Comparison of ENCODE assay signal across 13 cellular contexts in the genomic region with DNA sequence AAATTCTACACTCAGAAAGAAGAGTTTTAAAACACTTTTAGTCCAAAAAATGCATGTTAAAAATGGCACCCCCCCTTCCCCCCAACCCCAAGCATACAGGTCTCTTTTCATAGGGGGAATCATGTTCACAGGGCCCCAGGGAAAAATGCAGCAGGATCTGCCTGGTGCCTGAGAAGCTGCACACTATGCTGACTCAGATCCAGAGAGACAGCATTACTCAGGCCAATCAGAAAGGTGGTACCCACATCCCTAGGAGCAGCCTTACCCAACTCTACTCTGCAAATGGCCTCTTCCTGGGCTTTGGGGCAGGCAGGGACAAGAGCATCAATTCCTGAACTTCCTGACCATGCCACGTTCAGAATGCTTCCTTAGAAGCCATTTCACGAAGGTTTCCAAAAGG.
DNase-seq lines count a peak whose midpoint lies in the region; ATAC-seq and TF ChIP-seq lines count a peak whose summit lies in the region.
"Had no signal": no experiment of that assay in that cellular context is flagged by ENCODE, and none has a peak within 500 bp of the region (broad histone marks: within the 10 kb centered on the region; RNA-seq: fewer than 3 reads in every experiment).

No MANE protein-coding gene starts in this region.

- H3K27ac Mint-ChIP-seq in activated T-cell treated with anti-CD3 and anti-CD28 coated beads, Interleukin-2, amount 50 U/mL, for 72 hours, result no peak overlapping the region
- H3K27ac Mint-ChIP-seq in activated T-cell treated with anti-CD3 and anti-CD28 coated beads, Interleukin-2, amount 50 U/mL, for 24 hours, result no peak overlapping the region
- no peak overlapping the region for H3K27ac Mint-ChIP-seq in activated naive CD8-positive, alpha-beta T cell treated with anti-CD3 and anti-CD28 coated beads, Interleukin-2, amount 50 U/mL, for 24 hours
- H3K27ac Mint-ChIP-seq in stimulated activated effector memory CD8-positive, alpha-beta T cell treated with anti-CD3 and anti-CD28 coated beads, Interleukin-12 subunit alpha, Interleukin-12 subunit beta, amount 100 ng/mL, for 72 hours, result peak overlapping the region; percentile 21

- H3K9me3 Mint-ChIP-seq in activated T-cell treated with anti-CD3 and anti-CD28 coated beads, Interleukin-2, amount 50 U/mL, for 72 hours, result no peaks in the 10 kb centered on the region
- H3K9me3 Mint-ChIP-seq in activated T-cell treated with anti-CD3 and anti-CD28 coated beads, Interleukin-2, amount 50 U/mL, for 24 hours, result no peaks in the 10 kb centered on the region
- no peaks in the 10 kb centered on the region for H3K9me3 Mint-ChIP-seq in activated naive CD8-positive, alpha-beta T cell treated with anti-CD3 and anti-CD28 coated beads, Interleukin-2, amount 50 U/mL, for 24 hours
- peaks cover 2% of the 10 kb centered on the region for H3K9me3 Mint-ChIP-seq in stimulated activated effector memory CD8-positive, alpha-beta T cell treated with anti-CD3 and anti-CD28 coated beads, Interleukin-12 subunit alpha, Interleukin-12 subunit beta, amount 100 ng/mL, for 72 hours

- no peak overlapping the region for H3K4me3 ChIP-seq in MG63
- H3K4me3 ChIP-seq in ovary, result no peak overlapping the region
- H3K4me3 ChIP-seq: cardiac muscle cell, testis had no signal

- peaks cover 66% of the 10 kb centered on the region for H3K4me1 Mint-ChIP-seq in activated T-cell treated with anti-CD3 and anti-CD28 coated beads, Interleukin-2, amount 50 U/mL, for 72 hours (ENCODE audit: low read depth)
- peaks cover 65% of the 10 kb centered on the region for H3K4me1 Mint-ChIP-seq in activated T-cell treated with anti-CD3 and anti-CD28 coated beads, Interleukin-2, amount 50 U/mL, for 24 hours (ENCODE audit: low read depth)
- H3K4me1 Mint-ChIP-seq in activated naive CD8-positive, alpha-beta T cell treated with anti-CD3 and anti-CD28 coated beads, Interleukin-2, amount 50 U/mL, for 24 hours, result peaks cover 66% of the 10 kb centered on the region
- H3K4me1 Mint-ChIP-seq in stimulated activated effector memory CD8-positive, alpha-beta T cell treated with anti-CD3 and anti-CD28 coated beads, Interleukin-12 subunit alpha, Interleukin-12 subunit beta, amount 100 ng/mL, for 72 hours, result peaks cover 59% of the 10 kb centered on the region

- H3K36me3 ChIP-seq in MG63, result no peaks in the 10 kb centered on the region
- H3K36me3 ChIP-seq in ovary, result no peaks in the 10 kb centered on the region
- H3K36me3 ChIP-seq: cardiac muscle cell had no signal

- no peak for TF ChIP-seq EP300 in ovary (IDR thresholded peaks at IDR 0.05)

- no peaks in the 10 kb centered on the region for H3K9me3 ChIP-seq in MG63
- H3K9me3 ChIP-seq in ovary, result no peaks in the 10 kb centered on the region
- H3K9me3 ChIP-seq: testis had no signal

- peak; percentile 91 to 92 for ATAC-seq in activated T-cell treated with anti-CD3 and anti-CD28 coated beads, Interleukin-2, amount 50 U/mL, for 72 hours (replicated peaks in 1 of 2)
- ATAC-seq in activated naive CD8-positive, alpha-beta T cell treated with anti-CD3 and anti-CD28 coated beads, Interleukin-2, amount 50 U/mL, for 24 hours, result peak; percentile 88
- ATAC-seq in stimulated activated effector memory CD8-positive, alpha-beta T cell treated with anti-CD3 and anti-CD28 coated beads, Interleukin-12 subunit alpha, Interleukin-12 subunit beta, amount 100 ng/mL, for 72 hours, result peak; percentile 90
- ATAC-seq in GM21528 (IDR thresholded peaks at IDR 0.05; ENCODE audit: low FRiP score, unreplicated experiment) (no peak), HG03342 (IDR thresholded peaks at IDR 0.05; ENCODE audit: unreplicated experiment) (no peak)

- H3K27me3 ChIP-seq in MG63 (no peaks in the 10 kb centered on the region), ovary (no peaks in the 10 kb centered on the region)
- H3K27me3 ChIP-seq: cardiac muscle cell, testis had no signal

- no peaks in the 10 kb centered on the region for H3K27me3 Mint-ChIP-seq in activated T-cell treated with anti-CD3 and anti-CD28 coated beads, Interleukin-2, amount 50 U/mL, for 72 hours (ENCODE audit: low read depth)
- H3K27me3 Mint-ChIP-seq in activated T-cell treated with anti-CD3 and anti-CD28 coated beads, Interleukin-2, amount 50 U/mL, for 24 hours, result no peaks in the 10 kb centered on the region
- no peaks in the 10 kb centered on the region for H3K27me3 Mint-ChIP-seq in activated naive CD8-positive, alpha-beta T cell treated with anti-CD3 and anti-CD28 coated beads, Interleukin-2, amount 50 U/mL, for 24 hours

- peak overlapping the region in 1 of 2 donors; percentile 50 for H3K4me3 Mint-ChIP-seq in activated T-cell treated with anti-CD3 and anti-CD28 coated beads, Interleukin-2, amount 50 U/mL, for 72 hours
- no peak overlapping the region for H3K4me3 Mint-ChIP-seq in activated T-cell treated with anti-CD3 and anti-CD28 coated beads, Interleukin-2, amount 50 U/mL, for 24 hours
- no peak overlapping the region for H3K4me3 Mint-ChIP-seq in activated naive CD8-positive, alpha-beta T cell treated with anti-CD3 and anti-CD28 coated beads, Interleukin-2, amount 50 U/mL, for 24 hours
- H3K4me3 Mint-ChIP-seq in stimulated activated effector memory CD8-positive, alpha-beta T cell treated with anti-CD3 and anti-CD28 coated beads, Interleukin-12 subunit alpha, Interleukin-12 subunit beta, amount 100 ng/mL, for 72 hours, result peak overlapping the region; percentile 23

- H3K4me1 ChIP-seq in ovary (ENCODE audit: insufficient read depth), result no peaks in the 10 kb centered on the region

- intact Hi-C loops in ovary (cut with DNase I), result loop anchor here in 1 of 4 donors (10.0 kb wide), 1 partner anchor 375 kb away; no protein-coding TSS in a partner anchor

- 26 to 42% (median 28%) methylated on average over 2 of the region's 2 CpGs for WGBS in ovary, 3 donors

- H3K27ac ChIP-seq in ovary, result no peak overlapping the region
- H3K27ac ChIP-seq: cardiac muscle cell, testis had no signal

- no peak for TF ChIP-seq POLR2A in ovary (IDR thresholded peaks at IDR 0.05)

- no peak for TF ChIP-seq CTCF in ovary (IDR thresholded peaks at IDR 0.05)

- no peaks in the 10 kb centered on the region for H3K36me3 Mint-ChIP-seq in activated T-cell treated with anti-CD3 and anti-CD28 coated beads, Interleukin-2, amount 50 U/mL, for 72 hours (ENCODE audit: insufficient read depth in 2 of 2)
- H3K36me3 Mint-ChIP-seq in activated T-cell treated with anti-CD3 and anti-CD28 coated beads, Interleukin-2, amount 50 U/mL, for 24 hours (ENCODE audit: low read depth), result no peaks in the 10 kb centered on the region
- H3K36me3 Mint-ChIP-seq in activated naive CD8-positive, alpha-beta T cell treated with anti-CD3 and anti-CD28 coated beads, Interleukin-2, amount 50 U/mL, for 24 hours (ENCODE audit: low read depth), result no peaks in the 10 kb centered on the region
- peaks cover 11% of the 10 kb centered on the region for H3K36me3 Mint-ChIP-seq in stimulated activated effector memory CD8-positive, alpha-beta T cell treated with anti-CD3 and anti-CD28 coated beads, Interleukin-12 subunit alpha, Interleukin-12 subunit beta, amount 100 ng/mL, for 72 hours

- DNase-seq in activated T-cell treated with anti-CD3 and anti-CD28 coated beads, Interleukin-2, amount 50 U/mL, for 72 hours, result peak in 1 of 2 donors; percentile 45
- DNase-seq in activated T-cell treated with anti-CD3 and anti-CD28 coated beads, Interleukin-2, amount 50 U/mL, for 24 hours, result no peak
- DNase-seq in MG63, result peak; percentile 30
- no peak for DNase-seq in activated naive CD8-positive, alpha-beta T cell treated with anti-CD3 and anti-CD28 coated beads, Interleukin-2, amount 50 U/mL, for 24 hours
- peak in 1 of 2 donors; percentile 59 for DNase-seq in stimulated activated effector memory CD8-positive, alpha-beta T cell treated with anti-CD3 and anti-CD28 coated beads, Interleukin-12 subunit alpha, Interleukin-12 subunit beta, amount 100 ng/mL, for 72 hours (ENCODE audit: low spot score in 2 of 2)
- DNase-seq in ovary, result no peak
- DNase-seq: H7; NCI-H748 treated with DMSO at 0.1 percent for 48 hours; stimulated activated CD4-positive, alpha-beta T cell treated with anti-CD3 and anti-CD28 coated beads, Interleukin-2, amount 100 ng/mL, for 48 hours had no signal

Comparison
In these comparisons a context has a peak if more than half of its experiments do, and no peak if none do; other contexts are left out.
1. ATAC-seq: peak in activated T-cell treated with anti-CD3 and anti-CD28 coated beads, Interleukin-2, amount 50 U/mL, for 72 hours (2 of 2), activated naive CD8-positive, alpha-beta T cell treated with anti-CD3 and anti-CD28 coated beads, Interleukin-2, amount 50 U/mL, for 24 hours (single experiment) and stimulated activated effector memory CD8-positive, alpha-beta T cell treated with anti-CD3 and anti-CD28 coated beads, Interleukin-12 subunit alpha, Interleukin-12 subunit beta, amount 100 ng/mL, for 72 hours (single experiment); none in GM21528 (single experiment) and HG03342 (single experiment).